ENCODE assay signal across 17 cellular contexts in the genomic region with DNA sequence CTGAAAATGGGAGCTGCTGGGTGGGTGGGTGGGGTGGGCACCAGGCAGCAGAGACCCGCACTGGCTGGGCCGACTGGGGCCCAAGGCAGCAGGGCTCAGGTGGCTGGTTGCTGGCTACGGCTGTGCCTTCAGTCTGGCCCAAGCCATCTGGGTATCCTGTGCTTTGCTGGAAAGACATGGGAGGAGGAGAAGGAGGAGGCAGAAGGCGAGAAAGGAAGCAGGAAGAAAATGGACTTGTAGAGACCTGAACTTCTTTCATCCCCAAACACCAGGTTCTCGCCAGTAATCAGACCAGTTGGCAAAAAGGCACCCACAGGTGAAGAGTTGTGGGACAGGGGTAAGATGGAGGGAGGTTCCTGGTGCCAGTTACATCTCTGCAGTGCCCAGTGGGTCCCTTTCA.
A peak's percentile ranks its signal among the peaks of the same experiment; 100 is the strongest.
DNase-seq lines count a peak whose midpoint lies in the region; ATAC-seq, FAIRE-seq and TF ChIP-seq lines count a peak whose summit lies in the region.
"Had no signal": no experiment of that assay in that cellular context is flagged by ENCODE, and none has a peak within 500 bp of the region (broad histone marks: within the 10 kb centered on the region; RNA-seq: fewer than 3 reads in every experiment).

No MANE protein-coding gene starts in this region.

- FAIRE-seq in keratinocyte (lab: Jason Lieb, UNC), result peak; percentile 53

- TF ChIP-seq CTCF in WERI-Rb-1 (IDR thresholded peaks at IDR 0.05; ENCODE audit: low read depth, low read length), result no peak
- TF ChIP-seq CTCF in keratinocyte (optimal IDR thresholded peaks at IDR 0.05 in 1 of 3, IDR thresholded peaks at IDR 0.05 in 1 of 3, conservative IDR thresholded peaks at IDR 0.05 in 1 of 3; ENCODE audit: extremely low read depth in 1 of 3, insufficient read depth in 2 of 3, low read length in 3 of 3), result no peak
- no peak for TF ChIP-seq CTCF in prostate gland (IDR thresholded peaks at IDR 0.05)

- H3K4me1 ChIP-seq in keratinocyte (ENCODE audit: control insufficient read depth, extremely low read depth, insufficient read depth, low read length) (peaks cover 18% of the 10 kb centered on the region), prostate gland (replicated peaks) (no peaks in the 10 kb centered on the region)
- H3K4me1 ChIP-seq: SJSA1 had no signal

- H3K9ac ChIP-seq in keratinocyte (ENCODE audit: control insufficient read depth, extremely low read depth, insufficient read depth, low read length), result no peak overlapping the region
- H3K9ac ChIP-seq: BLaER1 had no signal

- H3K27me3 ChIP-seq in WERI-Rb-1 (ENCODE audit: insufficient read depth, low read depth, severe bottlenecking), result no peaks in the 10 kb centered on the region
- H3K27me3 ChIP-seq in keratinocyte (ENCODE audit: control insufficient read depth, extremely low read depth, insufficient read depth, low read length), result no peaks in the 10 kb centered on the region
- no peaks in the 10 kb centered on the region for H3K27me3 ChIP-seq in prostate gland (replicated peaks; ENCODE audit: insufficient read depth)
- H3K27me3 ChIP-seq: BLaER1, SJSA1 had no signal

- H3K79me2 ChIP-seq in keratinocyte (ENCODE audit: control insufficient read depth, insufficient read depth, low read length), result no peaks in the 10 kb centered on the region

- H3K9me1 ChIP-seq in keratinocyte (ENCODE audit: control insufficient read depth, extremely low read depth, insufficient read depth, low read length), result peaks cover 2% of the 10 kb centered on the region

- no peaks in the 10 kb centered on the region for H3K36me3 ChIP-seq in WERI-Rb-1
- no peaks in the 10 kb centered on the region for H3K36me3 ChIP-seq in keratinocyte (ENCODE audit: control insufficient read depth in 2 of 2, extremely low read depth in 1 of 2, insufficient read depth in 2 of 2, low read length in 2 of 2)
- H3K36me3 ChIP-seq in prostate gland, result no peaks in the 10 kb centered on the region
- H3K36me3 ChIP-seq: BLaER1, SJSA1 had no signal

- peak; percentile 55 for DNase-seq in DMS 273 (lab: John Stamatoyannopoulos, UW; ENCODE audit: unreplicated experiment)
- no peak for DNase-seq in DMS 273 treated with DMSO at 0.1 percent for 48 hours (lab: John Stamatoyannopoulos, UW)
- no peak for DNase-seq in WERI-Rb-1
- DNase-seq in keratinocyte (ENCODE audit: low read depth, low spot score), result no peak
- DNase-seq in prostate gland (ENCODE audit: low spot score), result no peak
- no peak for DNase-seq in NCI-H146 treated with DMSO at 0.1 percent for 48 hours (lab: John Stamatoyannopoulos, UW; ENCODE audit: unreplicated experiment)
- no peak for DNase-seq in NCI-H526 (lab: John Stamatoyannopoulos, UW)
- DNase-seq: CD8-positive, alpha-beta memory T cell; EL; Karpas-422; NCI-H2081 treated with DMSO at 0.1 percent for 48 hours; NCI-H226; PC-3 had no signal

- dilution Hi-C loops in keratinocyte (cut with MboI; ENCODE audit: extremely low pct_ligation_motif_present, low sequenced_read_pairs), result no loop called here

- H3K4me2 ChIP-seq in keratinocyte (ENCODE audit: control insufficient read depth, extremely low read depth, insufficient read depth, low read depth, low read length), result peak overlapping the region; percentile 56
- H3K4me2 ChIP-seq: BLaER1 had no signal

- no peak for ATAC-seq in GM18498 (IDR thresholded peaks at IDR 0.05; ENCODE audit: unreplicated experiment)
- ATAC-seq: PC-3 had no signal

- 34% methylated on average over 5 of the region's 5 CpGs for WGBS in prostate gland

- no peaks in the 10 kb centered on the region for H4K20me1 ChIP-seq in keratinocyte (ENCODE audit: control insufficient read depth, extremely low read depth, insufficient read depth, low read length)
- H4K20me1 ChIP-seq: BLaER1 had no signal

- peak overlapping the region; percentile 31; the same call in 1 of the 2 replicates for H3K27ac ChIP-seq in WERI-Rb-1
- no peak overlapping the region for H3K27ac ChIP-seq in keratinocyte (ENCODE audit: control insufficient read depth, insufficient read depth, low read length)
- H3K27ac ChIP-seq in prostate gland, result peak overlapping the region; percentile 15 to 31
- H3K27ac ChIP-seq: 22Rv1, BLaER1, SJSA1 had no signal

- peak overlapping the region; percentile 54 for H2AFZ ChIP-seq in keratinocyte (ENCODE audit: control insufficient read depth, low read length)

- H3K9me3 ChIP-seq in WERI-Rb-1 (ENCODE audit: severe bottlenecking) (no peaks in the 10 kb centered on the region), keratinocyte (ENCODE audit: control insufficient read depth, low read depth, low read length) (no peaks in the 10 kb centered on the region), prostate gland (no peaks in the 10 kb centered on the region)
- H3K9me3 ChIP-seq: BLaER1, SJSA1 had no signal

- TF ChIP-seq POLR2A in prostate gland (IDR thresholded peaks at IDR 0.05), result no peak

- H3K4me3 ChIP-seq in WERI-Rb-1 (ENCODE audit: low read depth, low read length) (no peak overlapping the region), keratinocyte (ENCODE audit: control insufficient read depth in 2 of 3, extremely low read depth in 1 of 3, insufficient read depth in 2 of 3, low read depth in 1 of 3, low read length in 3 of 3) (peak overlapping the region in 1 of 3 experiments; percentile 12), prostate gland (no peak overlapping the region)
- H3K4me3 ChIP-seq: BLaER1, SJSA1 had no signal

- intact Hi-C loops in prostate gland (cut with DNase I), result no loop called here
